Comparison of ENCODE assay signal across 2 cellular contexts in the genomic region with DNA sequence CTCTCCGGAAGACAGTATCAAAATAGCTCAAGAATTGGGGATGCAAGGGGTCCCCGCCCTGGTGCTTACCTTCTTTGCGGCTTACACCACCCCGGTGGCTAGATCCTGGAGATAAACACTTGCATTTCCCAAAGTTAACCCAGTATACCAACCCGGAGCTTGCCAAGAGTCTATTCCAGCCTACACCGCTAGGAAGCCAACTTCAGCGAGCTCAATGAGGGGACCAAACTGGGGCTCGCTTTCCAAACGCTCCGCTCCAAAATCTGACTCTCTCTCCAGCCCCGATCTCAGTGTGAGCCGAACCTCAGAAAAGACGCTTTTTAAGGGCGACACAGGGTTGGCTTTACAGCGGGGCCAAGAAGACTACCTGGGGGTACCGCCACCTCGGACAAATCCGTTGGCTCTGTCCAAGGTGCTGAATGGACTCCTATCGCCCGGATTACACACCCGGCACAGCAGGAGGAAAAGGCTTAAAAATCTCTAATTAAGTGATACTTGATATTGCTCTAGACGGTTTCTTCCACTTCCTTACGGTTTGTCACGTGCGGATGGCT.
TF ChIP-seq lines count a peak whose summit lies in the region.

No MANE protein-coding gene starts in this region.

TF ChIP-seq in GM12878, 131 proteins besides CTCF, POLR2A, EP300 and RAD21:
- TF ChIP-seq REST (IDR thresholded peaks at IDR 0.05; ENCODE audit: low read depth, low read length) (peak; percentile 88), ESRRA (IDR thresholded peaks at IDR 0.05; ENCODE audit: low read length) (no peak)

TF ChIP-seq in HepG2, 621 proteins besides CTCF, POLR2A, EP300 and RAD21:
- TF ChIP-seq REST (IDR thresholded peaks at IDR 0.05; ENCODE audit: borderline replicate concordance in 1 of 2, low read depth in 1 of 2, low read length in 2 of 2) (peak; percentile 73 to 95), SALL1 (CRISPR knock-in tag; IDR thresholded peaks at IDR 0.05) (0 out of 2 replicates have a peak, but pooled peaks have one; percentile 32), MIER2 (CRISPR knock-in tag; IDR thresholded peaks at IDR 0.05) (peak; percentile 94), ATF6 (CRISPR knock-in tag; conservative IDR thresholded peaks at IDR 0.05) (no peak), PRDM4 (CRISPR knock-in tag; IDR thresholded peaks at IDR 0.05; ENCODE audit: borderline replicate concordance) (no peak), ZBTB33 (CRISPR knock-in tag; IDR thresholded peaks at IDR 0.05) (peak; percentile 43; the same call in 1 of the 2 replicates), ZNF441 (CRISPR knock-in tag; IDR thresholded peaks at IDR 0.05; ENCODE audit: borderline replicate concordance) (0 out of 2 replicates have a peak, but pooled peaks have one; percentile 23), ATF1 (CRISPR knock-in tag; IDR thresholded peaks at IDR 0.05) (no peak), PRMT3 (CRISPR knock-in tag; IDR thresholded peaks at IDR 0.05; ENCODE audit: borderline replicate concordance, low read depth) (no peak), EHMT2 (IDR thresholded peaks at IDR 0.05; ENCODE audit: borderline replicate concordance, low read depth, low read length) (peak; percentile 98), HMGXB3 (CRISPR knock-in tag; IDR thresholded peaks at IDR 0.05; ENCODE audit: borderline replicate concordance) (no peak), ZNF282 (IDR thresholded peaks at IDR 0.05; ENCODE audit: partially characterized antibody) (no peak), TOPORS (CRISPR knock-in tag; IDR thresholded peaks at IDR 0.05) (no peak), HDAC2 (CRISPR knock-in tag; IDR thresholded peaks at IDR 0.05) (0 out of 2 replicates have a peak, but pooled peaks have one; percentile 18)
